ENCODE assay signal across 21 cellular contexts in the genomic region with DNA sequence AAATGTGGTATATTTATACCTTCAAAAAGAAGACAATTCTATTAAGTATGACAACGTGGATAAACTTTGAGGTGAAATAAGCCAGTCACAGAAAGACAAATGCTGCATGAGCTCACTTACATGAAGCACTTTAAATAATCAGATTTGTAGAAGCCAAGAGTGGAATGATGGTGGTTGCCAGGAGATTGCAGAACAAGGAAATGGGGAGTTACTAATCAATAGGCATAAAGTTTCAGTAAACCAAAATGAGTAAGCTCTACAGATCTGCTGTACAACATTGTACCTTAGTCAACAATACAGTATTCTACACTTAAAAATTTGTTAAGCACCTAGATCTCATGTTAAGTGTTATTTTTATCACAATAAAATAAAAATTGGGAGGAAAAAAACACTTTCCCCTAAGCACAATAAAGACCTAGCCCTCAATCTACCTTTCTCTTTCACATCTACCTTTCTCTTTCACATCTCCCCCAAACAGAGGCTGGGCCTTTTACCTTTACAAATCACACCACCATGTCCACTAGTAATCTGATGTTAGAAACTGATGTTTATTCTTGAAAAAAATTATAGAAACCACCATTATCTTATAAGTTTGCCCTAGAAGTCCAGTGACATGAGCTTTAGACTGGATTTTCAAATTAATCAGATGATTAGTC.
DNase-seq lines count a peak whose midpoint lies in the region; ATAC-seq and TF ChIP-seq lines count a peak whose summit lies in the region.
"Had no signal": no experiment of that assay in that cellular context is flagged by ENCODE, and none has a peak within 500 bp of the region (broad histone marks: within the 10 kb centered on the region; RNA-seq: fewer than 3 reads in every experiment).

No MANE protein-coding gene starts in this region.

- H3K4me3 ChIP-seq in upper lobe of left lung = no peak overlapping the region
- no peak overlapping the region for H3K4me3 ChIP-seq in prostate gland
- H3K4me3 ChIP-seq in gastrocnemius medialis = no peak overlapping the region
- H3K4me3 ChIP-seq: A549, SJSA1 had no signal

- in situ Hi-C loops in gastrocnemius medialis (cut with MboI; ENCODE audit: low sequenced_read_pairs in 4 of 4) = no loop called here

- TF ChIP-seq POLR2A in upper lobe of left lung (IDR thresholded peaks at IDR 0.05) (no peak), prostate gland (IDR thresholded peaks at IDR 0.05) (no peak), gastrocnemius medialis (IDR thresholded peaks at IDR 0.05) (no peak)

- intact Hi-C loops in prostate gland (cut with DNase I) = no loop called here
- intact Hi-C loops in gastrocnemius medialis (cut with DNase I; ENCODE audit: low total_unique reads) = no loop called here

- no peak overlapping the region for H3K27ac ChIP-seq in upper lobe of left lung
- no peak overlapping the region for H3K27ac ChIP-seq in prostate gland
- H3K27ac ChIP-seq in gastrocnemius medialis = no peak overlapping the region
- H3K27ac ChIP-seq: A549, C4-2B, KMS-11, SJSA1 had no signal

- TF ChIP-seq CTCF in upper lobe of left lung (IDR thresholded peaks at IDR 0.05) = no peak
- no peak for TF ChIP-seq CTCF in prostate gland (IDR thresholded peaks at IDR 0.05)
- no peak for TF ChIP-seq CTCF in gastrocnemius medialis (IDR thresholded peaks at IDR 0.05 in 4 of 5, conservative IDR thresholded peaks at IDR 0.05 in 1 of 5)

- no peaks in the 10 kb centered on the region for H3K27me3 ChIP-seq in upper lobe of left lung
- H3K27me3 ChIP-seq in prostate gland (replicated peaks; ENCODE audit: insufficient read depth) = no peaks in the 10 kb centered on the region
- no peaks in the 10 kb centered on the region for H3K27me3 ChIP-seq in gastrocnemius medialis
- H3K27me3 ChIP-seq: SJSA1 had no signal

- H3K4me1 ChIP-seq in upper lobe of left lung (no peaks in the 10 kb centered on the region), prostate gland (replicated peaks) (no peaks in the 10 kb centered on the region), gastrocnemius medialis (no peaks in the 10 kb centered on the region)
- H3K4me1 ChIP-seq: A549, SJSA1 had no signal

- WGBS in upper lobe of left lung, 2 donors = 63 to 72% methylated on average over 1 of the region's 1 CpG
- 89% methylated on average over 1 of the region's 1 CpG for WGBS in prostate gland

- no peaks in the 10 kb centered on the region for H3K36me3 ChIP-seq in upper lobe of left lung
- no peaks in the 10 kb centered on the region for H3K36me3 ChIP-seq in prostate gland
- no peaks in the 10 kb centered on the region for H3K36me3 ChIP-seq in gastrocnemius medialis
- H3K36me3 ChIP-seq: SJSA1 had no signal

- H3K9me3 ChIP-seq in upper lobe of left lung (no peaks in the 10 kb centered on the region), prostate gland (no peaks in the 10 kb centered on the region), gastrocnemius medialis (no peaks in the 10 kb centered on the region)
- H3K9me3 ChIP-seq: A549, SJSA1 had no signal

- ATAC-seq in GM18502 (IDR thresholded peaks at IDR 0.05; ENCODE audit: poor library complexity, unreplicated experiment) = peak; percentile 59
- peak; percentile 65 for ATAC-seq in GM21423 (IDR thresholded peaks at IDR 0.05; ENCODE audit: unreplicated experiment)
- peak; percentile 64 for ATAC-seq in HG03342 (IDR thresholded peaks at IDR 0.05; ENCODE audit: unreplicated experiment)
- no peak for ATAC-seq in upper lobe of left lung (ENCODE audit: low FRiP score in 2 of 2)
- no peak for ATAC-seq in gastrocnemius medialis
- no peak for ATAC-seq in GM21576 (IDR thresholded peaks at IDR 0.05; ENCODE audit: unreplicated experiment)
- ATAC-seq: A549, HepG2 had no signal

- DNase-seq in fibroblast of peridontal ligament (ENCODE audit: extremely low read depth) (peak; percentile 67), upper lobe of left lung (no peak), prostate gland (ENCODE audit: low spot score) (no peak), gastrocnemius medialis (no peak)
- DNase-seq: DMS79; H7; NCI-H1092; NCI-H1694 treated with DMSO at 0.1 percent for 48 hours; NCI-H345; NCI-H69; NK-92 treated with Interleukin-12 subunit alpha and Interleukin-12 subunit beta, amount 100 ng/mL, for 24 hours; SW 1271 had no signal

- no peak for TF ChIP-seq EP300 in upper lobe of left lung (IDR thresholded peaks at IDR 0.05)

Comparison
In these comparisons a context has a peak if more than half of its experiments do, and no peak if none do; other contexts are left out.
1. ATAC-seq: peak in GM18502 (single experiment), GM21423 (single experiment) and HG03342 (single experiment); none in upper lobe of left lung (0 of 2), gastrocnemius medialis (0 of 2) and GM21576 (single experiment).